Comparison of ENCODE assay signal across 18 cellular contexts in genomic region chr14:95262511-95262891, GRCh38. TPM values are rescaled to one million over a fixed set of nuclear protein-coding genes. Genes with fewer than 3 reads are reported as not detected.
DNase-seq lines count a peak whose midpoint lies in the region; ATAC-seq, FAIRE-seq and TF ChIP-seq lines count a peak whose summit lies in the region.
"Had no signal": no experiment of that assay in that cellular context is flagged by ENCODE, and none has a peak within 500 bp of the region (broad histone marks: within the 10 kb centered on the region; RNA-seq: fewer than 3 reads in every experiment).

No MANE protein-coding gene starts in this region.

- peak overlapping the region in 1 of 2 donors; percentile 50 for H3K9ac ChIP-seq in liver (ENCODE audit: low read depth in 1 of 2, low read length in 2 of 2)
- no peak overlapping the region for H3K9ac ChIP-seq in HepG2 (ENCODE audit: insufficient read depth, low read depth, low read length)
- no peak overlapping the region for H3K9ac ChIP-seq in smooth muscle cell (ENCODE audit: low read depth)
- H3K9ac ChIP-seq: KMS-11 had no signal

- H3K9me3 ChIP-seq in liver (ENCODE audit: control insufficient read depth in 4 of 4, low read length in 3 of 4) (no peaks in the 10 kb centered on the region), HepG2 (ENCODE audit: low read length) (no peaks in the 10 kb centered on the region), SJCRH30 (replicated peaks) (no peaks in the 10 kb centered on the region; the same call in 1 of the 2 replicates), pancreas (no peaks in the 10 kb centered on the region), smooth muscle cell (replicated peaks; ENCODE audit: low read depth) (no peaks in the 10 kb centered on the region)

- TF ChIP-seq CTCF in liver (IDR thresholded peaks at IDR 0.05; ENCODE audit: low read depth, low read length, missing input control) = no peak
- TF ChIP-seq CTCF in HepG2 (CRISPR knock-in tag; IDR thresholded peaks at IDR 0.05) = no peak
- no peak for TF ChIP-seq CTCF in pancreas (IDR thresholded peaks at IDR 0.05)
- no peak for TF ChIP-seq CTCF in smooth muscle cell (IDR thresholded peaks at IDR 0.05; ENCODE audit: borderline replicate concordance, insufficient read depth, poor library complexity, severe bottlenecking)

- no peak overlapping the region for H3K4me2 ChIP-seq in HepG2 (ENCODE audit: low read depth, low read length)
- no peak overlapping the region for H3K4me2 ChIP-seq in smooth muscle cell
- H3K4me2 ChIP-seq: KMS-11 had no signal

- TF ChIP-seq EP300 in HepG2 (IDR thresholded peaks at IDR 0.05; ENCODE audit: low read depth in 2 of 2, low read length in 2 of 2) (no peak), HepG2 (CRISPR knock-in tag; IDR thresholded peaks at IDR 0.05; ENCODE audit: borderline replicate concordance) (no peak)

- 93% methylated on average over 3 of the region's 3 CpGs for WGBS in liver
- WGBS in HepG2 (ENCODE audit: low lambda C conversion rate) = 94% methylated on average over 3 of the region's 3 CpGs
- whole genome bisulfite sequencing in pancreas, 2 donors = 55 to 60% methylated on average over 3 of the region's 3 CpGs
- WGBS in smooth muscle cell (ENCODE audit: low lambda C conversion rate) = 97% methylated on average over 3 of the region's 3 CpGs

- FAIRE-seq in HepG2 (lab: Jason Lieb, UNC) (no peak), pancreas (lab: Jason Lieb, UNC) (no peak)
- FAIRE-seq: H54 had no signal

- BruUV-seq in HepG2 (replicated peaks; lab: Mats Ljungman, UMichigan) = no TSS peak

- no peak for ATAC-seq in HepG2
- ATAC-seq in pancreas = no peak
- no peak for ATAC-seq in HG02852 (IDR thresholded peaks at IDR 0.05; ENCODE audit: unreplicated experiment)
- ATAC-seq in GM21717 (IDR thresholded peaks at IDR 0.05; ENCODE audit: unreplicated experiment) = no peak

- POLR2A ChIA-PET in HepG2 (lab: Yijun Ruan, JAX) = no interaction called here

- H3K79me2 ChIP-seq in HepG2 (ENCODE audit: insufficient read depth, low read length) (peaks cover 3% of the 10 kb centered on the region), smooth muscle cell (ENCODE audit: low read depth) (no peaks in the 10 kb centered on the region)

- H3K4me1 ChIP-seq in liver (ENCODE audit: control insufficient read depth in 4 of 4, insufficient read depth in 4 of 4, low read length in 3 of 4) = peaks cover 5 to 36% (median 19%) of the 10 kb centered on the region in 4 donors
- peaks cover 31% of the 10 kb centered on the region for H3K4me1 ChIP-seq in HepG2 (ENCODE audit: insufficient read depth, low read length)
- peaks cover 62% of the 10 kb centered on the region for H3K4me1 ChIP-seq in SJCRH30
- peaks cover 59 to 78% (median 76%) of the 10 kb centered on the region in 3 donors for H3K4me1 ChIP-seq in pancreas
- peaks cover 8% of the 10 kb centered on the region for H3K4me1 ChIP-seq in smooth muscle cell (ENCODE audit: low read depth)

- DNase-seq in HepG2 (ENCODE audit: low spot score) (no peak), SJCRH30 (no peak), pancreas (no peak), smooth muscle cell (lab: John Stamatoyannopoulos, UW; ENCODE audit: unreplicated experiment) (no peak)
- DNase-seq: DMS 273 treated with DMSO at 0.1 percent for 48 hours, DND-41, HFFc6, NCI-H1417, NCI-H187 treated with DMSO at 0.1 percent for 48 hours, NCI-H226, NCI-H524 had no signal

- CTCF ChIA-PET in HepG2 (lab: Yijun Ruan, JAX; ENCODE audit: low intra/inter-chr PET ratio, low total read pairs) = no interaction called here

- H3K27ac ChIP-seq in liver (ENCODE audit: low read depth in 1 of 2, low read length in 2 of 2) (peak overlapping the region; percentile 75 to 78), HepG2 (ENCODE audit: extremely low read length, insufficient read depth, low read length) (no peak overlapping the region), SJCRH30 (peak overlapping the region; percentile 60), pancreas (peak overlapping the region; percentile 71 to 94 (median 90)), smooth muscle cell (ENCODE audit: low read depth) (no peak overlapping the region)
- H3K27ac ChIP-seq: KMS-11, SJSA1 had no signal

- in situ Hi-C loops in HepG2 (cut with HindIII; ENCODE audit: extremely low pct_ligation_motif_present, low pct_unique_long_range_greater_than_20kb) = no loop called here

- peaks cover 10% of the 10 kb centered on the region for H3F3A ChIP-seq in smooth muscle cell (ENCODE audit: low read depth)

- H3K27me3 ChIP-seq in liver (ENCODE audit: control insufficient read depth in 4 of 4, insufficient read depth in 4 of 4, low read length in 3 of 4) = no peaks in the 10 kb centered on the region
- H3K27me3 ChIP-seq in HepG2 (ENCODE audit: control insufficient read depth in 1 of 2, insufficient read depth in 2 of 2, low read length in 2 of 2) = no peaks in the 10 kb centered on the region
- no peaks in the 10 kb centered on the region for H3K27me3 ChIP-seq in SJCRH30
- H3K27me3 ChIP-seq in pancreas = no peaks in the 10 kb centered on the region
- no peaks in the 10 kb centered on the region for H3K27me3 ChIP-seq in smooth muscle cell (ENCODE audit: low read depth)
- H3K27me3 ChIP-seq: SJSA1 had no signal

- TF ChIP-seq POLR2A in HepG2 (IDR thresholded peaks at IDR 0.05; ENCODE audit: insufficient read depth in 1 of 2, low read depth in 2 of 2, low read length in 2 of 2) = no peak

- H3K36me3 ChIP-seq in liver (ENCODE audit: control insufficient read depth in 4 of 4, insufficient read depth in 3 of 4, low read depth in 1 of 4, low read length in 3 of 4) (no peaks in the 10 kb centered on the region), HepG2 (replicated peaks in 1 of 2; ENCODE audit: control insufficient read depth in 1 of 2, insufficient read depth in 2 of 2, low read length in 2 of 2) (no peaks in the 10 kb centered on the region), SJCRH30 (0 out of 2 replicates have a peak, but pooled peaks cover 2% of the 10 kb centered on the region), pancreas (no peaks in the 10 kb centered on the region), smooth muscle cell (ENCODE audit: low read depth) (no peaks in the 10 kb centered on the region)
- H3K36me3 ChIP-seq: SJSA1 had no signal

- H2AFZ ChIP-seq in HepG2 (ENCODE audit: low read length) (no peak overlapping the region), smooth muscle cell (ENCODE audit: low read depth) (no peak overlapping the region)

- intact Hi-C loops in HepG2 (cut with micrococcal nuclease; ENCODE audit: unreplicated experiment) (no loop called here), pancreas (cut with DNase I) (no loop called here)

- TF ChIP-seq RAD21 in liver (IDR thresholded peaks at IDR 0.05) = no peak
- no peak for TF ChIP-seq RAD21 in HepG2 (CRISPR knock-in tag; IDR thresholded peaks at IDR 0.05)

- H4K20me1 ChIP-seq in HepG2 (ENCODE audit: insufficient read depth, low read length) (no peaks in the 10 kb centered on the region), smooth muscle cell (ENCODE audit: low read depth) (no peaks in the 10 kb centered on the region)

- no peak overlapping the region for H3K4me3 ChIP-seq in liver (ENCODE audit: low read depth in 1 of 3, low read length in 3 of 3)
- no peak overlapping the region for H3K4me3 ChIP-seq in HepG2 (replicated peaks in 1 of 3; ENCODE audit: insufficient read depth in 1 of 3, low read depth in 2 of 3, low read length in 3 of 3)
- no peak overlapping the region for H3K4me3 ChIP-seq in SJCRH30
- no peak overlapping the region for H3K4me3 ChIP-seq in pancreas
- no peak overlapping the region for H3K4me3 ChIP-seq in smooth muscle cell
- H3K4me3 ChIP-seq: SJSA1 had no signal

TF ChIP-seq in HepG2, 621 proteins besides CTCF, POLR2A, EP300 and RAD21 (continues in another document):
- no peak for TF ChIP-seq ZNF501 (CRISPR knock-in tag; IDR thresholded peaks at IDR 0.05)
- no peak for TF ChIP-seq JARID2 (CRISPR knock-in tag; IDR thresholded peaks at IDR 0.05; ENCODE audit: insufficient replicate concordance)

RNA-seq across cellular contexts. Expression of gene CLMN, which starts 57.2 kb away (rescaled TPM):
- total RNA-seq in liver (10 to 100 TPM in 1 of 2 donors, 1 to 10 TPM in 1; 6.0 to 40.1 TPM), HepG2 (2016; rRNA removed; fragmentation: Illumina TruSeq; extraction: Trizol) (15.1 and 16.2 TPM in 2 replicates), pancreas (10 to 100 TPM; 50.0 to 78.1 (median 68.2) TPM), smooth muscle cell (2.8 and 3.5 TPM in 2 replicates)
- polyA plus RNA-seq in liver (10 to 100 TPM in 1 of 2 donors, 1 to 10 TPM in 1; 8.2 to 41.1 TPM), HepG2 (2011; rRNA removed) (16.4 and 16.7 TPM in 2 replicates), pancreas (10 to 100 TPM; 17.4 to 21.3 TPM), smooth muscle cell (1.3 and 3.9 TPM in 2 replicates)
- 4.4 and 5.9 TPM in 2 replicates for total RNA-seq in HepG2 (2016; cell fraction: cytosol; rRNA removed; fragmentation: Illumina TruSeq; extraction: Trizol; ENCODE audit: low read depth)
- 13.1 and 14.8 TPM in 2 replicates for total RNA-seq in HepG2 (2016; cell fraction: insoluble cytoplasmic fraction; rRNA removed; fragmentation: Illumina TruSeq; extraction: Trizol)
- total RNA-seq in HepG2 (2016; cell fraction: membrane; rRNA removed; fragmentation: Illumina TruSeq; extraction: Trizol) = 8.6 and 9.0 TPM in 2 replicates
- 21.4 and 22.0 TPM in 2 replicates for total RNA-seq in HepG2 (2016; cell fraction: nucleus; rRNA removed; fragmentation: Illumina TruSeq; extraction: Trizol)
- 5.7 and 6.9 TPM in 2 replicates for polyA plus RNA-seq in HepG2 (2011; cell fraction: cytosol; rRNA removed)
- polyA plus RNA-seq in HepG2 (2011; cell fraction: nucleus; rRNA removed) = 55.9 and 58.4 TPM in 2 replicates
- polyA plus RNA-seq in HepG2 (2012) = 12.5 and 17.3 TPM in 2 replicates
- 4.6 and 4.9 TPM in 2 replicates for polyA plus RNA-seq in HepG2 (2016; cell fraction: cytosol; fragmentation: Illumina TruSeq; extraction: Trizol; ENCODE audit: low read depth)
- polyA plus RNA-seq in HepG2 (2016; cell fraction: insoluble cytoplasmic fraction; fragmentation: Illumina TruSeq; extraction: Trizol; ENCODE audit: low read depth) = 10.5 and 11.4 TPM in 2 replicates
- polyA plus RNA-seq in HepG2 (2016; cell fraction: membrane; fragmentation: Illumina TruSeq; extraction: Trizol; ENCODE audit: low read depth) = 7.1 and 7.5 TPM in 2 replicates
- polyA plus RNA-seq in HepG2 (2016; cell fraction: nucleus; fragmentation: Illumina TruSeq; extraction: Trizol; ENCODE audit: insufficient read depth, low read depth) = 24.4 and 27.2 TPM in 2 replicates
- polyA minus RNA-seq in HepG2 (2011; rRNA and poly(A)+ RNA removed; ENCODE audit: low replicate concordance) = 0.51 and 12.1 TPM in 2 replicates
- 8.5 and 10.6 TPM in 2 replicates for polyA minus RNA-seq in HepG2 (2011; cell fraction: cytosol; rRNA and poly(A)+ RNA removed)
- 45.1 and 53.1 TPM in 2 replicates for polyA minus RNA-seq in HepG2 (2011; cell fraction: nucleus; rRNA and poly(A)+ RNA removed)
- total RNA-seq in SJCRH30 (2014; rRNA removed; shearing (Covaris generic)) = 24.7 and 29.0 TPM in 2 replicates
- total RNA-seq: G401 had no signal

Comparison
In these comparisons a context has a peak if more than half of its experiments do, and no peak if none do; other contexts are left out.
1. H3K27ac ChIP-seq: peak in liver (2 of 2), SJCRH30 (single experiment) and pancreas (4 of 4); none in HepG2 (single experiment) and smooth muscle cell (single experiment).